16 cellular contexts compared by ENCODE assay signal in the genomic region with DNA sequence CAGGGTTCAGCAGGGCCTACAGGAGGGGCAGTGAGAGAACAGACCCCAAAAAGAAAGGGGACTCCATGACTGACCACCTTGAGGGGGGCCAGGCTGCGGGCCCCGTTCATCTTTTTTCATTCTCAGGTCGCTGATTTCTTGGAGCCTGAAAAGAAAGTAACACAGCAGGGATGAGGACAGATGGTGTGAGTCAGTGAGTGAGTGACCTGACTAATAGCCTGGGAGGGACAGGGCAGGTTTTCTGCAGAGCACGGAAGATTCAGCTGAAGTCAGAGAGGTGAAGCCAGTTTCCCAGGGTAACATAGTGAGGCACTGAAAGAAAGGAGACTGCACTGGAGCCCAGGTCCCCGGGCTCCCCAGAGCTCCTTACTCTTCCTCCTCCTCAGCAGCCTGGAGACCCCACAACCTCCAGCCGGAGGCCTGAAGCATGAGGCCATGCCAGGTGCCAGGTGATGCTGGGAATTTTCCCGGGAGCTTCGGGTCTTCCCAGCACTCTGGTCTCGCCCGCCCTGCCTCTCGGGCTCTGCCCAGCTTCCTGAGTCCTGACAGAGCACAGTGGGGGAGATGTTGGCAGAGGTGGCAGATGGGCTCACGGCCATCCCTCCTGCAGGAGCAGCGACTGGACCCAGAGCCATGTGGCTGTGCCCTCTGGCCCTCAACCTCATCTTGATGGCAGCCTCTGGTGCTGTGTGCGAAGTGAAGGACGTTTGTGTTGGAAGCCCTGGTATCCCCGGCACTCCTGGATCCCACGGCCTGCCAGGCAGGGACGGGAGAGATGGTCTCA. TPM values are rescaled to one million over a fixed set of nuclear protein-coding genes. Genes with fewer than 3 reads are reported as not detected.
DNase-seq lines count a peak whose midpoint lies in the region; ATAC-seq, FAIRE-seq and TF ChIP-seq lines count a peak whose summit lies in the region.
"Not testable (repeated sequence)": the region's sequence is repeated elsewhere in the genome, so short reads cannot be mapped to it uniquely, and the experiment has no call there.
"Had no signal": no experiment of that assay in that cellular context is flagged by ENCODE, and none has a peak within 500 bp of the region (broad histone marks: within the 10 kb centered on the region; RNA-seq: fewer than 3 reads in every experiment).

No MANE protein-coding gene starts in this region.

- TF ChIP-seq CTCF in Panc1 (IDR thresholded peaks at IDR 0.05); GM12878 (IDR thresholded peaks at IDR 0.05 in 2 of 3, conservative IDR thresholded peaks at IDR 0.05 in 1 of 3; ENCODE audit: control insufficient read depth in 2 of 3, extremely low read depth in 1 of 3, insufficient read depth in 1 of 3, low read depth in 3 of 3, low read length in 3 of 3): not testable (repeated sequence)

- WGBS in GM12878 (ENCODE audit: insufficient coverage, insufficient replicate concordance, low lambda C conversion rate, missing lambda C conversion rate), result 19% methylated on average over 18 of the region's 18 CpGs

- ATAC-seq in Panc1 (peak; percentile 64), esophagus mucosa (peak; percentile 78)
- ATAC-seq in GM12878, result not testable (repeated sequence)

- in situ Hi-C loops in Panc1 (cut with HindIII; ENCODE audit: low pct_unique_long_range_greater_than_20kb, low sequenced_read_pairs); GM12878 (cut with MboI): not testable (repeated sequence)

- DNase-seq in DMS53 (lab: John Stamatoyannopoulos, UW), result peak; percentile 51
- DNase-seq in H54 (ENCODE audit: insufficient read length, low spot score), result peak; percentile 63
- DNase-seq in Panc1 (ENCODE audit: low read depth, low spot score); GM12878 (ENCODE audit: low read depth, low spot score): not testable (repeated sequence)
- DNase-seq in kidney glomerular epithelial cell (lab: John Stamatoyannopoulos, UW), result peak; percentile 3
- DNase-seq in pons (ENCODE audit: low spot score), result peak; percentile 2

- H4K20me1 ChIP-seq in GM12878 (ENCODE audit: control insufficient read depth, insufficient read depth), result not testable (repeated sequence)

- H3K4me2 ChIP-seq in GM12878 (ENCODE audit: control insufficient read depth, insufficient read depth), result not testable (repeated sequence)

- H3K36me3 ChIP-seq in Panc1 (ENCODE audit: control insufficient read depth, insufficient read depth, low read length); GM12878 (ENCODE audit: control insufficient read depth in 2 of 2, insufficient read depth in 2 of 2, low read length in 1 of 2): not testable (repeated sequence)

- H3K4me1 ChIP-seq in Panc1 (ENCODE audit: control insufficient read depth, insufficient read depth, low read length); GM12878 (ENCODE audit: control insufficient read depth, insufficient read depth, low read length): not testable (repeated sequence)

- H3K9ac ChIP-seq in GM12878 (ENCODE audit: control insufficient read depth, insufficient read depth, low read length), result not testable (repeated sequence)

- not testable (repeated sequence) for H2AFZ ChIP-seq in GM12878 (ENCODE audit: control insufficient read depth, low read depth, low read length)

- intact Hi-C loops in Panc1 (cut with micrococcal nuclease; ENCODE audit: unreplicated experiment); GM12878 (cut with micrococcal nuclease; ENCODE audit: unreplicated experiment): not testable (repeated sequence)

- CTCF ChIA-PET in Panc1 (lab: Charles Lee); GM12878 (lab: Yijun Ruan, JAX): not testable (repeated sequence)

- TF ChIP-seq RAD21 in GM12878 (IDR thresholded peaks at IDR 0.05; ENCODE audit: insufficient read depth, low read depth, low read length), result not testable (repeated sequence)

- H3K27me3 ChIP-seq in Panc1 (ENCODE audit: control insufficient read depth, insufficient read depth, low read length); GM12878 (replicated peaks in 1 of 2; ENCODE audit: control insufficient read depth in 2 of 2, insufficient read depth in 2 of 2, low read length in 1 of 2): not testable (repeated sequence)

- peak; percentile 78 for FAIRE-seq in H54 (lab: Jason Lieb, UNC)
- peak; percentile 7 for FAIRE-seq in GM12878 (lab: Jason Lieb, UNC)

- not testable (repeated sequence) for BruUV-seq in Panc1 (replicated peaks; lab: Mats Ljungman, UMichigan); GM12878 (replicated peaks; lab: Mats Ljungman, UMichigan)

- not testable (repeated sequence) for H3K9me3 ChIP-seq in Panc1 (ENCODE audit: control insufficient read depth, insufficient read depth, low read depth, low read length); GM12878 (replicated peaks; ENCODE audit: control insufficient read depth, insufficient read depth, low read length)

- H3K4me3 ChIP-seq in Panc1 (ENCODE audit: low read depth in 2 of 2, low read length in 2 of 2); GM12878: not testable (repeated sequence)

- not testable (repeated sequence) for H3K27ac ChIP-seq in Panc1 (ENCODE audit: low read length); GM12878 (ENCODE audit: control insufficient read depth, insufficient read depth)

- POLR2A ChIA-PET in Panc1 (lab: Charles Lee); GM12878 (lab: Charles Lee): not testable (repeated sequence)

- H3K79me2 ChIP-seq in GM12878 (ENCODE audit: control insufficient read depth, insufficient read depth, low read length), result not testable (repeated sequence)

- not testable (repeated sequence) for TF ChIP-seq EP300 in GM12878 (IDR thresholded peaks at IDR 0.05; ENCODE audit: borderline replicate concordance in 1 of 2, control insufficient read depth in 1 of 2, low read depth in 2 of 2, low read length in 2 of 2)

- SMC1A ChIA-PET in GM12878 (lab: Charles Lee; ENCODE audit: uncharacterized antibody, unreplicated experiment), result not testable (repeated sequence)

- not testable (repeated sequence) for TF ChIP-seq POLR2A in H54 (IDR thresholded peaks at IDR 0.05; ENCODE audit: low read depth, low read length); GM12878 (IDR thresholded peaks at IDR 0.05; ENCODE audit: low read depth, low read length)

- RAD21 ChIA-PET in GM12878 (lab: Charles Lee; ENCODE audit: unreplicated experiment), result not testable (repeated sequence)

RNA-seq across cellular contexts. Expression of a gene that starts 0.6 kb away (rescaled TPM):
- 3.8 TPM for total RNA-seq in Panc1 (2021; ENCODE audit: unreplicated experiment)
- polyA plus RNA-seq in Panc1 (2012; ENCODE audit: insufficient read length), result not detected
- total RNA-seq in GM12878 (2013; cell fraction: nucleolus; rRNA removed), result not detected in 2 replicates
- total RNA-seq in GM12878 (2014; rRNA removed), result not detected in 2 replicates
- total RNA-seq in GM12878 (2014; rRNA removed; fragmentation: Illumina TruSeq; extraction: Trizol), result not detected in 2 replicates
- 2.4 and 3.7 TPM in 2 replicates for total RNA-seq in GM12878 (2021)
- polyA plus RNA-seq in GM12878 (2011; ENCODE audit: low read depth), result not detected
- not detected in 2 replicates for polyA plus RNA-seq in GM12878 (2011; rRNA removed)
- polyA plus RNA-seq in GM12878 (2011; cell fraction: cytosol; rRNA removed), result not detected in 2 replicates
- polyA plus RNA-seq in GM12878 (2011; cell fraction: nucleus; rRNA removed), result not detected in 2 replicates
- polyA plus RNA-seq in GM12878 (2012), result not detected in 2 replicates
- not detected in 2 replicates for polyA plus RNA-seq in GM12878 (2014; fragmentation: Illumina TruSeq; extraction: Trizol)
- not detected for polyA plus RNA-seq in GM12878 (2014; fragmentation: Nextera tagmentation; extraction: Ambion mirVana)
- polyA plus RNA-seq in GM12878 (2014; rRNA removed), result not detected in 2 replicates
- polyA plus RNA-seq in GM12878 (2016; fragmentation: Nextera tagmentation; extraction: Ambion mirVana), result not detected
- not detected in 2 replicates for polyA minus RNA-seq in GM12878 (2011; rRNA and poly(A)+ RNA removed)
- polyA minus RNA-seq in GM12878 (2011; cell fraction: cytosol; rRNA and poly(A)+ RNA removed), result not detected in 2 replicates
- polyA minus RNA-seq in GM12878 (2011; cell fraction: nucleus; rRNA and poly(A)+ RNA removed), result not detected in 2 replicates
- total RNA-seq in esophagus mucosa, result 0.32 TPM
- total RNA-seq: activated CD4-positive, alpha-beta memory T cell treated with anti-CD3 and anti-CD28 coated beads for 36 hours; activated T-cell treated with anti-CD3 and anti-CD28 coated beads, Interleukin-2, amount 50 U/mL, for 72 hours; CD4-positive, alpha-beta T cell; fibroblast of lung; liver; natural killer cell; omental fat pad; T-helper 2 cell treated with Interferon-gamma antibody and Interleukin-4, amounts not matched to agents 100 ng/mL and 5 ng/mL, for 36 hours had no signal
- polyA plus RNA-seq: fibroblast of lung, immature natural killer cell, liver had no signal

RNA-seq across cellular contexts. Expression of a gene that starts 51.2 kb away (rescaled TPM):
- 2.8 TPM for total RNA-seq in Panc1 (2021; ENCODE audit: unreplicated experiment)
- not detected for polyA plus RNA-seq in Panc1 (2012; ENCODE audit: insufficient read length)
- total RNA-seq in GM12878 (2013; cell fraction: nucleolus; rRNA removed), result 0.29 and 0.52 TPM in 2 replicates
- total RNA-seq in GM12878 (2014; rRNA removed), result not detected in 2 replicates
- not detected in 2 replicates for total RNA-seq in GM12878 (2014; rRNA removed; fragmentation: Illumina TruSeq; extraction: Trizol)
- 3.4 and 4.2 TPM in 2 replicates for total RNA-seq in GM12878 (2021)
- polyA plus RNA-seq in GM12878 (2011; ENCODE audit: low read depth), result not detected
- 0.03 TPM in 1 of 2 replicates, not detected in the other for polyA plus RNA-seq in GM12878 (2011; rRNA removed)
- not detected in 2 replicates for polyA plus RNA-seq in GM12878 (2011; cell fraction: cytosol; rRNA removed)
- polyA plus RNA-seq in GM12878 (2011; cell fraction: nucleus; rRNA removed), result not detected in 2 replicates
- 0.04 TPM in 1 of 2 replicates, not detected in the other for polyA plus RNA-seq in GM12878 (2012)
- polyA plus RNA-seq in GM12878 (2014; fragmentation: Illumina TruSeq; extraction: Trizol), result not detected in 2 replicates
- not detected for polyA plus RNA-seq in GM12878 (2014; fragmentation: Nextera tagmentation; extraction: Ambion mirVana)
- not detected in 2 replicates for polyA plus RNA-seq in GM12878 (2014; rRNA removed)
- polyA plus RNA-seq in GM12878 (2016; fragmentation: Nextera tagmentation; extraction: Ambion mirVana), result not detected
- not detected in 2 replicates for polyA minus RNA-seq in GM12878 (2011; rRNA and poly(A)+ RNA removed)
- not detected in 2 replicates for polyA minus RNA-seq in GM12878 (2011; cell fraction: cytosol; rRNA and poly(A)+ RNA removed)
- polyA minus RNA-seq in GM12878 (2011; cell fraction: nucleus; rRNA and poly(A)+ RNA removed), result not detected in 2 replicates
- total RNA-seq in esophagus mucosa, result 0.32 TPM
- total RNA-seq: activated CD4-positive, alpha-beta memory T cell treated with anti-CD3 and anti-CD28 coated beads for 36 hours; activated T-cell treated with anti-CD3 and anti-CD28 coated beads, Interleukin-2, amount 50 U/mL, for 72 hours; CD4-positive, alpha-beta T cell; fibroblast of lung; natural killer cell; T-helper 2 cell treated with Interferon-gamma antibody and Interleukin-4, amounts not matched to agents 100 ng/mL and 5 ng/mL, for 36 hours had no signal
- polyA plus RNA-seq: fibroblast of lung, immature natural killer cell, liver had no signal
